8 cellular contexts compared by ENCODE assay signal in the genomic region with DNA sequence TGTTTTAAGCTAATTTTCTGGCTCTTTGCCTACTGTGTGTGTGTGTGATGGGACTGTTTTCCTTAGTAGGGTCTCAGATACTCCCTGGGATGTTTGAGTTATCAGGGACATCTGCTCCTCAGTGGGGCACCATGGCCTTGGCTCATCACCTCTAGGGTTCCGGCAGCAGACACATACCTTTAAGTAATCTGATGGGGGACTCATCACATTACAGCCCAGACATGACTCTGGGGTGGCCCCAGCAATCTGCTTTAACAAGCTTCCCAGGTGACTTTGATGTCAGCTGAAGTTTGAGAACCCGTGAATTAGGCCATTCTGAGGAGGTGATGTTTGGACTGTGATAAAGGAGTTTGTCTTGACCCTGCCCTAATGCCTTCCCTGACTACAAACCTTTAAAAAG.
"Had no signal": no experiment of that assay in that cellular context is flagged by ENCODE, and none has a peak within 500 bp of the region (broad histone marks: within the 10 kb centered on the region; RNA-seq: fewer than 3 reads in every experiment).

No MANE protein-coding gene starts in this region.

- DNase-seq: GM23248, GOT3, H9, HCEC 1CT, KBM-7 had no signal

- H3K4me1 Mint-ChIP-seq: IgD-negative memory B cell had no signal

- H3K27ac Mint-ChIP-seq: H9, IgD-negative memory B cell had no signal

- H3K4me3 ChIP-seq: GM23248 had no signal

- H3K9ac ChIP-seq: GM23248 had no signal

- H2AFZ ChIP-seq: GM23248 had no signal

- H3K27ac ChIP-seq: GM23248, HL-60 had no signal

- ATAC-seq: HepG2 had no signal

- H3K4me3 Mint-ChIP-seq: H9, IgD-negative memory B cell had no signal
